1 cellular context compared by ENCODE assay signal in the genomic region with DNA sequence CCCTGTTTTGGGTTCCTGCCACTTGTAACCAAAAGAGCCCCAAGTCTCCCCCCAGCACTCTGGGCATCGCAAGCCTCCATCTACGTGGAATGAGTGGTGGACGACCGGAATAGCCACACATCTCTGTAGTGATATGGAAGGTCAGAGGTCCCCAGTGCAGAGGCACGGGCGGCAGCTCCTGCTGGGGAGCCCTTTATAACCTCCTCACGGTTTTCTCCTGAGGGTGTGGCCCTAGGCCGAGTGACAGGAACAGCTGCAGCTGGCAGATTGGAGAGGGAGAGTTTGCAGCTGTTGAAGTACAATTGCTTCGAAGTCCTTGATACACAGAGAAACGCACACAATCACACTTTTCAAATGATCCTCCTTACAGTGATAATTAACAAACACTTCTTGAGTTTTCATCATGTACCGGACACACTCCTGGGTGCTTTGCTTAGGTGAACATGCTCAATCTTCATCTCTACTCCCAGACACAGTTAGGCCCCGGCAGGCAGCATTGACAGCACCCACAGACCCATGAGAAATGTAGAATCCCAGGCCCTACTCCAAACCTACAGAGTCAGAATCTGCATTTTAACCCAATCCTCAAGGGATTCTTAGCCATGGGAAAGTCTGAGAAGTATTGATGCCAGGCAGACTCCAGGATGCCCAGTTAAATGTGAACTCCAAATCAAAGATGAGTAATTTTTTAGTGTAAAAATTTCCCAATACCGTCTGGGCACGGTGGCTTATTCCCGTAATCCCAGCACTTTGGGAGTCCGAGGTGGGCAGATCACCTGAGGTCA.
TF ChIP-seq lines count a peak whose summit lies in the region.

No MANE protein-coding gene starts in this region.

TF ChIP-seq in K562, 482 proteins besides CTCF, POLR2A, EP300 and RAD21 (continues in another document):
- TF ChIP-seq STAT5A (IDR thresholded peaks at IDR 0.05; ENCODE audit: borderline replicate concordance, low read length) (peak; percentile 66), TAF9B (IDR thresholded peaks at IDR 0.05; ENCODE audit: partially characterized antibody) (peak; percentile 89), CBX3 (IDR thresholded peaks at IDR 0.05; ENCODE audit: borderline replicate concordance in 1 of 2, low read length in 2 of 2) (peak in 1 of 2 experiments; percentile 48; a peak in 1 of 3 replicates), YY1 (IDR thresholded peaks at IDR 0.05; ENCODE audit: borderline replicate concordance in 1 of 3, control insufficient read depth in 1 of 3, extremely low read depth in 1 of 3, insufficient read depth in 3 of 3, insufficient read length in 1 of 3, insufficient replicate concordance in 2 of 3, low read depth in 1 of 3, low read length in 2 of 3) (no peak), SNIP1 (IDR thresholded peaks at IDR 0.05; ENCODE audit: low read depth) (no peak), NKRF (IDR thresholded peaks at IDR 0.05; ENCODE audit: borderline replicate concordance) (0 out of 2 replicates have a peak, but pooled peaks have one; percentile 16), CREB1 (IDR thresholded peaks at IDR 0.05) (0 out of 2 replicates have a peak, but pooled peaks have one; percentile 23), CREB1 (CRISPR knock-in tag; IDR thresholded peaks at IDR 0.05) (no peak), HDAC3 (IDR thresholded peaks at IDR 0.05; ENCODE audit: borderline replicate concordance, partially characterized antibody) (peak; percentile 62), CLOCK (CRISPR knock-in tag; IDR thresholded peaks at IDR 0.05; ENCODE audit: borderline replicate concordance) (no peak), ZNF589 (CRISPR knock-in tag; IDR thresholded peaks at IDR 0.05; ENCODE audit: low read depth) (0 out of 2 replicates have a peak, but pooled peaks have one; percentile 49), HDAC1 (IDR thresholded peaks at IDR 0.05) (peak in 1 of 2 experiments; percentile 80; a peak in 2 of 4 replicates), DMBX1 (CRISPR knock-in tag; IDR thresholded peaks at IDR 0.05; ENCODE audit: borderline replicate concordance) (0 out of 2 replicates have a peak, but pooled peaks have one; percentile 57), CCAR2 (IDR thresholded peaks at IDR 0.05; ENCODE audit: low read depth, low read length) (0 out of 2 replicates have a peak, but pooled peaks have one; percentile 46), RCOR1 (IDR thresholded peaks at IDR 0.05; ENCODE audit: borderline replicate concordance in 1 of 2, low read depth in 2 of 2, low read length in 2 of 2) (peak in 1 of 2 experiments; percentile 87; a peak in 2 of 4 replicates), DPF2 (IDR thresholded peaks at IDR 0.05) (peak; percentile 86), NR1H2 (CRISPR knock-in tag; IDR thresholded peaks at IDR 0.05) (no peak), MYNN (IDR thresholded peaks at IDR 0.05) (peak; percentile 76; the same call in 1 of the 2 replicates), MYNN (CRISPR knock-in tag; IDR thresholded peaks at IDR 0.05) (no peak), MNT (conservative IDR thresholded peaks at IDR 0.05) (peak in 1 of 2 experiments; percentile 44; a peak in 2 of 4 replicates), TFAP4 (CRISPR knock-in tag; IDR thresholded peaks at IDR 0.05; ENCODE audit: borderline replicate concordance) (peak; percentile 98), ARID1B (IDR thresholded peaks at IDR 0.05) (peak; percentile 93), KHSRP (IDR thresholded peaks at IDR 0.05) (no peak), BCL6 (CRISPR knock-in tag; IDR thresholded peaks at IDR 0.05) (no peak), ZFP1 (CRISPR knock-in tag; IDR thresholded peaks at IDR 0.05) (no peak), MEF2D (tag; conservative IDR thresholded peaks at IDR 0.05; ENCODE audit: low read depth) (0 out of 2 replicates have a peak, but pooled peaks have one; percentile 68), GATA2 (CRISPR knock-in tag; IDR thresholded peaks at IDR 0.05) (peak; percentile 74), BHLHE40 (IDR thresholded peaks at IDR 0.05; ENCODE audit: low read length) (peak; percentile 98), ZNF280B (CRISPR knock-in tag; IDR thresholded peaks at IDR 0.05) (no peak), BCOR (IDR thresholded peaks at IDR 0.05) (peak; percentile 80), MTA2 (IDR thresholded peaks at IDR 0.05; ENCODE audit: low read depth) (peak; percentile 78), SAP30 (IDR thresholded peaks at IDR 0.05; ENCODE audit: borderline replicate concordance, insufficient read depth, low read depth, low read length, poor library complexity, severe bottlenecking) (peak; percentile 47)
- TF ChIP-seq, protein P1, sequence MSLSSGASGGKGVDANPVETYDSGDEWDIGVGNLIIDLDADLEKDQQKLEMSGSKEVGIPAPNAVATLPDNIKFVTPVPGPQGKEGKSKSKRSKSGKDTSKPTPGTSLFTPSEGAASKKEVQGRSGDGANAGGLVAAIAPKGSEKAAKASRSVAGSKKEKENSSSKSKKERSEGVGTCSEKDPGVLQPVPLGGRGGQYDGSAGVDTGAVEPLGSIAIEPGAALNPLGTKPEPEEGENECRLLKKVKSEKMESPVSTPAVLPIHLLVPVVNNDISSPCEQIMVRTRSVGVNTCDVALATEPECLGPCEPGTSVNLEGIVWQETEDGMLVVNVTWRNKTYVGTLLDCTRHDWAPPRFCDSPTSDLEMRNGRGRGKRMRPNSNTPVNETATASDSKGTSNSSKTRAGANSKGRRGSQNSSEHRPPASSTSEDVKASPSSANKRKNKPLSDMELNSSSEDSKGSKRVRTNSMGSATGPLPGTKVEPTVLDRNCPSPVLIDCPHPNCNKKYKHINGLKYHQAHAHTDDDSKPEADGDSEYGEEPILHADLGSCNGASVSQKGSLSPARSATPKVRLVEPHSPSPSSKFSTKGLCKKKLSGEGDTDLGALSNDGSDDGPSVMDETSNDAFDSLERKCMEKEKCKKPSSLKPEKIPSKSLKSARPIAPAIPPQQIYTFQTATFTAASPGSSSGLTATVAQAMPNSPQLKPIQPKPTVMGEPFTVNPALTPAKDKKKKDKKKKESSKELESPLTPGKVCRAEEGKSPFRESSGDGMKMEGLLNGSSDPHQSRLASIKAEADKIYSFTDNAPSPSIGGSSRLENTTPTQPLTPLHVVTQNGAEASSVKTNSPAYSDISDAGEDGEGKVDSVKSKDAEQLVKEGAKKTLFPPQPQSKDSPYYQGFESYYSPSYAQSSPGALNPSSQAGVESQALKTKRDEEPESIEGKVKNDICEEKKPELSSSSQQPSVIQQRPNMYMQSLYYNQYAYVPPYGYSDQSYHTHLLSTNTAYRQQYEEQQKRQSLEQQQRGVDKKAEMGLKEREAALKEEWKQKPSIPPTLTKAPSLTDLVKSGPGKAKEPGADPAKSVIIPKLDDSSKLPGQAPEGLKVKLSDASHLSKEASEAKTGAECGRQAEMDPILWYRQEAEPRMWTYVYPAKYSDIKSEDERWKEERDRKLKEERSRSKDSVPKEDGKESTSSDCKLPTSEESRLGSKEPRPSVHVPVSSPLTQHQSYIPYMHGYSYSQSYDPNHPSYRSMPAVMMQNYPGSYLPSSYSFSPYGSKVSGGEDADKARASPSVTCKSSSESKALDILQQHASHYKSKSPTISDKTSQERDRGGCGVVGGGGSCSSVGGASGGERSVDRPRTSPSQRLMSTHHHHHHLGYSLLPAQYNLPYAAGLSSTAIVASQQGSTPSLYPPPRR (CRISPR knock-in tag; IDR thresholded peaks at IDR 0.05; ENCODE audit: borderline replicate concordance): no peak
- TF ChIP-seq, protein P2, sequence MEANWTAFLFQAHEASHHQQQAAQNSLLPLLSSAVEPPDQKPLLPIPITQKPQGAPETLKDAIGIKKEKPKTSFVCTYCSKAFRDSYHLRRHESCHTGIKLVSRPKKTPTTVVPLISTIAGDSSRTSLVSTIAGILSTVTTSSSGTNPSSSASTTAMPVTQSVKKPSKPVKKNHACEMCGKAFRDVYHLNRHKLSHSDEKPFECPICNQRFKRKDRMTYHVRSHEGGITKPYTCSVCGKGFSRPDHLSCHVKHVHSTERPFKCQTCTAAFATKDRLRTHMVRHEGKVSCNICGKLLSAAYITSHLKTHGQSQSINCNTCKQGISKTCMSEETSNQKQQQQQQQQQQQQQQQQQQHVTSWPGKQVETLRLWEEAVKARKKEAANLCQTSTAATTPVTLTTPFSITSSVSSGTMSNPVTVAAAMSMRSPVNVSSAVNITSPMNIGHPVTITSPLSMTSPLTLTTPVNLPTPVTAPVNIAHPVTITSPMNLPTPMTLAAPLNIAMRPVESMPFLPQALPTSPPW (CRISPR knock-in tag; IDR thresholded peaks at IDR 0.05): peak; percentile 26; the same call in 1 of the 2 replicates
- TF ChIP-seq, protein P3, sequence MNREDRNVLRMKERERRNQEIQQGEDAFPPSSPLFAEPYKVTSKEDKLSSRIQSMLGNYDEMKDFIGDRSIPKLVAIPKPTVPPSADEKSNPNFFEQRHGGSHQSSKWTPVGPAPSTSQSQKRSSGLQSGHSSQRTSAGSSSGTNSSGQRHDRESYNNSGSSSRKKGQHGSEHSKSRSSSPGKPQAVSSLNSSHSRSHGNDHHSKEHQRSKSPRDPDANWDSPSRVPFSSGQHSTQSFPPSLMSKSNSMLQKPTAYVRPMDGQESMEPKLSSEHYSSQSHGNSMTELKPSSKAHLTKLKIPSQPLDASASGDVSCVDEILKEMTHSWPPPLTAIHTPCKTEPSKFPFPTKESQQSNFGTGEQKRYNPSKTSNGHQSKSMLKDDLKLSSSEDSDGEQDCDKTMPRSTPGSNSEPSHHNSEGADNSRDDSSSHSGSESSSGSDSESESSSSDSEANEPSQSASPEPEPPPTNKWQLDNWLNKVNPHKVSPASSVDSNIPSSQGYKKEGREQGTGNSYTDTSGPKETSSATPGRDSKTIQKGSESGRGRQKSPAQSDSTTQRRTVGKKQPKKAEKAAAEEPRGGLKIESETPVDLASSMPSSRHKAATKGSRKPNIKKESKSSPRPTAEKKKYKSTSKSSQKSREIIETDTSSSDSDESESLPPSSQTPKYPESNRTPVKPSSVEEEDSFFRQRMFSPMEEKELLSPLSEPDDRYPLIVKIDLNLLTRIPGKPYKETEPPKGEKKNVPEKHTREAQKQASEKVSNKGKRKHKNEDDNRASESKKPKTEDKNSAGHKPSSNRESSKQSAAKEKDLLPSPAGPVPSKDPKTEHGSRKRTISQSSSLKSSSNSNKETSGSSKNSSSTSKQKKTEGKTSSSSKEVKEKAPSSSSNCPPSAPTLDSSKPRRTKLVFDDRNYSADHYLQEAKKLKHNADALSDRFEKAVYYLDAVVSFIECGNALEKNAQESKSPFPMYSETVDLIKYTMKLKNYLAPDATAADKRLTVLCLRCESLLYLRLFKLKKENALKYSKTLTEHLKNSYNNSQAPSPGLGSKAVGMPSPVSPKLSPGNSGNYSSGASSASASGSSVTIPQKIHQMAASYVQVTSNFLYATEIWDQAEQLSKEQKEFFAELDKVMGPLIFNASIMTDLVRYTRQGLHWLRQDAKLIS (CRISPR knock-in tag; IDR thresholded peaks at IDR 0.05): 0 out of 2 replicates have a peak, but pooled peaks have one; percentile 48
